ENCODE assay signal across 11 cellular contexts in genomic region chr10:60606343-60607080, GRCh38.
DNase-seq lines count a peak whose midpoint lies in the region; ATAC-seq and TF ChIP-seq lines count a peak whose summit lies in the region.
"Had no signal": no experiment of that assay in that cellular context is flagged by ENCODE, and none has a peak within 500 bp of the region (broad histone marks: within the 10 kb centered on the region; RNA-seq: fewer than 3 reads in every experiment).

No MANE protein-coding gene starts in this region.

- no peak for TF ChIP-seq CTCF in astrocyte of the spinal cord (IDR thresholded peaks at IDR 0.05; ENCODE audit: low read depth, low read length)

- no peak overlapping the region for H3K4me3 ChIP-seq in astrocyte of the spinal cord (ENCODE audit: low read depth, low read length)
- H3K4me3 ChIP-seq: MG63 had no signal

- ATAC-seq in left colon, result peak; percentile 33
- no peak for ATAC-seq in HG02642 (IDR thresholded peaks at IDR 0.05; ENCODE audit: poor library complexity, unreplicated experiment)
- ATAC-seq in sciatic nerve, result no peak
- ATAC-seq: left cardiac atrium had no signal

- DNase-seq in AG20443 (ENCODE audit: low spot score) (peak; percentile 19), HS-5 (ENCODE audit: low read depth) (peak; percentile 75), astrocyte of the spinal cord (ENCODE audit: low read depth, low spot score) (peak; percentile 28), left colon (no peak), HuH-7 (ENCODE audit: low spot score) (no peak), sciatic nerve (ENCODE audit: low spot score) (no peak), HUDEP-2 (lab: John Stamatoyannopoulos, UW; ENCODE audit: unreplicated experiment in 76 of 76) (no peak)
- DNase-seq: activated CD8-positive, alpha-beta memory T cell treated with anti-CD3 and anti-CD28 coated beads, Interleukin-2, amount 50 U/mL, for 48 hours; left cardiac atrium; MG63 had no signal

- intact Hi-C loops in left colon (cut with DNase I, micrococcal nuclease), result no loop called here
- intact Hi-C loops in sciatic nerve (cut with DNase I), result no loop called here

- in situ Hi-C loops in astrocyte of the spinal cord (cut with HindIII; ENCODE audit: low sequenced_read_pairs), result no loop called here

Comparison
In these comparisons a context has a peak if more than half of its experiments do, and no peak if none do; other contexts are left out.
1. DNase-seq: peak in AG20443 (single experiment), HS-5 (single experiment) and astrocyte of the spinal cord (single experiment); none in left colon (0 of 2), HuH-7 (single experiment), sciatic nerve (single experiment) and HUDEP-2 (0 of 76).